ENCODE assay signal across 9 cellular contexts in genomic region chr4:142549726-142550463, GRCh38.
A peak's percentile ranks its signal among the peaks of the same experiment; 100 is the strongest.
DNase-seq lines count a peak whose midpoint lies in the region; ATAC-seq and TF ChIP-seq lines count a peak whose summit lies in the region.
"Had no signal": no experiment of that assay in that cellular context is flagged by ENCODE, and none has a peak within 500 bp of the region (broad histone marks: within the 10 kb centered on the region; RNA-seq: fewer than 3 reads in every experiment).

No MANE protein-coding gene starts in this region.

- TF ChIP-seq EP300 in sigmoid colon (IDR thresholded peaks at IDR 0.05): no peak

- H3K36me3 ChIP-seq in adipocyte (ENCODE audit: control insufficient read depth, insufficient read depth, low read length, severe bottlenecking): no peaks in the 10 kb centered on the region
- H3K36me3 ChIP-seq in mesenchymal stem cell (ENCODE audit: control insufficient read depth in 1 of 2, insufficient read depth in 2 of 2, low read depth in 1 of 2, low read length in 2 of 2): no peaks in the 10 kb centered on the region
- no peaks in the 10 kb centered on the region for H3K36me3 ChIP-seq in vagina
- no peaks in the 10 kb centered on the region for H3K36me3 ChIP-seq in sigmoid colon

- H3K4me2 ChIP-seq in mesenchymal stem cell (ENCODE audit: low read length, poor library complexity, severe bottlenecking): peak overlapping the region; percentile 49

- no peak overlapping the region for H4K91ac ChIP-seq in mesenchymal stem cell (ENCODE audit: low read length)

- H3K9me3 ChIP-seq in adipocyte (ENCODE audit: control insufficient read depth, low read length): no peaks in the 10 kb centered on the region
- no peaks in the 10 kb centered on the region for H3K9me3 ChIP-seq in mesenchymal stem cell (ENCODE audit: control insufficient read depth, low read length)
- H3K9me3 ChIP-seq in vagina: no peaks in the 10 kb centered on the region
- no peaks in the 10 kb centered on the region for H3K9me3 ChIP-seq in sigmoid colon

- no peak overlapping the region for H2BK120ac ChIP-seq in mesenchymal stem cell (ENCODE audit: low read depth, low read length)

- ATAC-seq in GM21360 (IDR thresholded peaks at IDR 0.05; ENCODE audit: unreplicated experiment) (no peak), HG02884 (IDR thresholded peaks at IDR 0.05; ENCODE audit: unreplicated experiment) (no peak)

- no peak overlapping the region for H2BK15ac ChIP-seq in mesenchymal stem cell (ENCODE audit: low read depth, poor library complexity, severe bottlenecking)

- H3K18ac ChIP-seq in mesenchymal stem cell (ENCODE audit: low read depth in 1 of 2, low read length in 2 of 2): no peak overlapping the region

- no peak for TF ChIP-seq CTCF in vagina (IDR thresholded peaks at IDR 0.05)
- no peak for TF ChIP-seq CTCF in sigmoid colon (IDR thresholded peaks at IDR 0.05)

- H3K4me3 ChIP-seq in adipocyte (ENCODE audit: low read length) (no peak overlapping the region), mesenchymal stem cell (ENCODE audit: insufficient read depth in 1 of 2, low read depth in 1 of 2, low read length in 2 of 2) (no peak overlapping the region), vagina (no peak overlapping the region), sigmoid colon (no peak overlapping the region)

- no peak overlapping the region for H2AFZ ChIP-seq in mesenchymal stem cell (ENCODE audit: low read depth, low read length)

- H2BK5ac ChIP-seq in mesenchymal stem cell (ENCODE audit: low read depth, low read length, poor library complexity, severe bottlenecking): no peak overlapping the region

- DNase-seq in EH (ENCODE audit: low read depth) (peak; percentile 80), NCI-H187 (lab: John Stamatoyannopoulos, UW) (peak; percentile 51 to 68), adipocyte (ENCODE audit: low read depth) (peak; percentile 56), mesenchymal stem cell (peak; percentile 43), vagina (ENCODE audit: extremely low spot score in 2 of 2) (no peak), sigmoid colon (no peak)
- DNase-seq: NCI-H1092 had no signal

- no peak overlapping the region for H3K14ac ChIP-seq in mesenchymal stem cell (ENCODE audit: low read length in 2 of 2)

- H3K27me3 ChIP-seq in adipocyte (replicated peaks; ENCODE audit: control insufficient read depth, insufficient read depth, low read length) (no peaks in the 10 kb centered on the region), mesenchymal stem cell (ENCODE audit: control insufficient read depth in 1 of 2, insufficient read depth in 1 of 2, low read length in 2 of 2) (no peaks in the 10 kb centered on the region), vagina (no peaks in the 10 kb centered on the region), sigmoid colon (no peaks in the 10 kb centered on the region)

- peaks cover 6% of the 10 kb centered on the region for H3K4me1 ChIP-seq in adipocyte (ENCODE audit: control insufficient read depth, insufficient read depth, low read length)
- H3K4me1 ChIP-seq in mesenchymal stem cell (ENCODE audit: control insufficient read depth, insufficient read depth, low read depth, low read length): peaks cover 5% of the 10 kb centered on the region
- H3K4me1 ChIP-seq in vagina: no peaks in the 10 kb centered on the region
- H3K4me1 ChIP-seq in sigmoid colon: no peaks in the 10 kb centered on the region

- no peak overlapping the region for H3K9ac ChIP-seq in adipocyte (ENCODE audit: low read length)
- H3K9ac ChIP-seq in mesenchymal stem cell (ENCODE audit: low read length): peak overlapping the region; percentile 20

- intact Hi-C loops in vagina (cut with DNase I): no loop called here
- intact Hi-C loops in sigmoid colon (cut with DNase I): no loop called here

- H3K23ac ChIP-seq in mesenchymal stem cell (ENCODE audit: low read length in 2 of 2): no peak overlapping the region

- no peak overlapping the region for H3K4ac ChIP-seq in mesenchymal stem cell (ENCODE audit: low read depth in 1 of 2, low read length in 2 of 2)

- no peak overlapping the region for H4K8ac ChIP-seq in mesenchymal stem cell (ENCODE audit: low read length)

- no peaks in the 10 kb centered on the region for H3K79me1 ChIP-seq in mesenchymal stem cell (replicated peaks; ENCODE audit: low read length, poor library complexity, severe bottlenecking)

- no peak overlapping the region for H2BK12ac ChIP-seq in mesenchymal stem cell (ENCODE audit: low read length in 2 of 2)

- H3K27ac ChIP-seq in mesenchymal stem cell (ENCODE audit: low read length, poor library complexity, severe bottlenecking) (peak overlapping the region; percentile 88), vagina (no peak overlapping the region), sigmoid colon (no peak overlapping the region)

- peak overlapping the region; percentile 37 for H2AK5ac ChIP-seq in mesenchymal stem cell (ENCODE audit: low read length, severe bottlenecking)

- WGBS in mesenchymal stem cell: 29% methylated on average over 1 of the region's 1 CpG
- WGBS in sigmoid colon, 2 donors: 10 to 26% methylated on average over 1 of the region's 1 CpG

- TF ChIP-seq POLR2A in vagina (IDR thresholded peaks at IDR 0.05) (no peak), sigmoid colon (IDR thresholded peaks at IDR 0.05) (no peak)

Comparison
In these comparisons a context has a peak if more than half of its experiments do, and no peak if none do; other contexts are left out.
1. DNase-seq: peak in EH (single experiment), NCI-H187 (2 of 2), adipocyte (single experiment) and mesenchymal stem cell (single experiment); none in vagina (0 of 2) and sigmoid colon (single experiment).